Comparison of ENCODE assay signal across 1 cellular context in the genomic region with DNA sequence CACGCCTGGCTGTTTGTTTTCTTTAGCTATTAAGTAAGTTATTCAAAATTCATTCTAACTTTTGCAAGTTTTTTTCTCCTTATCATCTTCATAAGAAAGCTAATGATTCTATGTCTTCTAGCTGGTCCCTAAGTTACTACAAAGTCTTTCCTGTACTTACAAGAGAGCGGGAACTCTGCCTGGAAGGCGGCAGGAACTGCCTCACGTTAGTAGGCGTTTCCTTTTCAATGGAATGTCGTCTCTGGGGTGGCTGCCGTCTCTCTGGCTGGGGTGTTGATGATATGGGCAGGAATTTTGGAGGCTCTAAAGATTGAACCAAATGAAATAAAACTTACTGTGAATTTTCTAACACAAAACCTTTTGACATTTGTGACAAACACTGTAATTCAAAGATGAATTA.
TF ChIP-seq lines count a peak whose summit lies in the region.

No MANE protein-coding gene starts in this region.

TF ChIP-seq in HepG2, 621 proteins besides CTCF, POLR2A, EP300 and RAD21 (continued from another document):
- TF ChIP-seq, protein P1, sequence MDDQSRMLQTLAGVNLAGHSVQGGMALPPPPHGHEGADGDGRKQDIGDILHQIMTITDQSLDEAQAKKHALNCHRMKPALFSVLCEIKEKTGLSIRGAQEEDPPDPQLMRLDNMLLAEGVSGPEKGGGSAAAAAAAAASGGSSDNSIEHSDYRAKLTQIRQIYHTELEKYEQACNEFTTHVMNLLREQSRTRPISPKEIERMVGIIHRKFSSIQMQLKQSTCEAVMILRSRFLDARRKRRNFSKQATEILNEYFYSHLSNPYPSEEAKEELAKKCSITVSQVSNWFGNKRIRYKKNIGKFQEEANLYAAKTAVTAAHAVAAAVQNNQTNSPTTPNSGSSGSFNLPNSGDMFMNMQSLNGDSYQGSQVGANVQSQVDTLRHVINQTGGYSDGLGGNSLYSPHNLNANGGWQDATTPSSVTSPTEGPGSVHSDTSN (CRISPR knock-in tag; IDR thresholded peaks at IDR 0.05; ENCODE audit: borderline replicate concordance), result no peak
- TF ChIP-seq HIVEP1 (CRISPR knock-in tag; IDR thresholded peaks at IDR 0.05) (no peak), ZNF644 (CRISPR knock-in tag; IDR thresholded peaks at IDR 0.05; ENCODE audit: low read depth) (no peak), ZNF260 (CRISPR knock-in tag; IDR thresholded peaks at IDR 0.05; ENCODE audit: borderline replicate concordance, low read depth) (no peak), MIER3 (CRISPR knock-in tag; IDR thresholded peaks at IDR 0.05; ENCODE audit: borderline replicate concordance) (no peak), ZNF121 (CRISPR knock-in tag; IDR thresholded peaks at IDR 0.05) (no peak), ZNF569 (CRISPR knock-in tag; IDR thresholded peaks at IDR 0.05; ENCODE audit: borderline replicate concordance) (no peak), ZBTB1 (CRISPR knock-in tag; IDR thresholded peaks at IDR 0.05; ENCODE audit: borderline replicate concordance) (no peak), ZSCAN25 (CRISPR knock-in tag; IDR thresholded peaks at IDR 0.05) (no peak)
